ENCODE assay signal across 11 cellular contexts in genomic region chr3:10419637-10420232, GRCh38.
A peak's percentile ranks its signal among the peaks of the same experiment; 100 is the strongest.
DNase-seq lines count a peak whose midpoint lies in the region; ATAC-seq and TF ChIP-seq lines count a peak whose summit lies in the region.
"Had no signal": no experiment of that assay in that cellular context is flagged by ENCODE, and none has a peak within 500 bp of the region (broad histone marks: within the 10 kb centered on the region; RNA-seq: fewer than 3 reads in every experiment).

No MANE protein-coding gene starts in this region.

- CTCF ChIA-PET in RWPE1 (lab: Yijun Ruan, JAX) (no interaction called here), GM10248 (lab: Yijun Ruan, JAX) (interaction anchor here (0.9 to 1.2 kb wide), 3 partner anchors 11 to 324 kb away, joined by 3 read pairs; no protein-coding TSS in a partner anchor)
- CTCF ChIA-PET in naive thymus-derived CD4-positive, alpha-beta T cell (lab: Charles Lee) = interaction anchor here (4.9 kb wide), 1 partner anchor 319 kb away, joined by 18 read pairs; no protein-coding TSS in a partner anchor

- H3K4me1 ChIP-seq in naive thymus-derived CD4-positive, alpha-beta T cell (ENCODE audit: control insufficient read depth in 2 of 2, insufficient read depth in 2 of 2, low read length in 2 of 2) = peaks cover 0 to 7% of the 10 kb centered on the region in 2 donors
- H3K4me1 ChIP-seq in SJCRH30 = no peaks in the 10 kb centered on the region
- H3K4me1 ChIP-seq: uterus had no signal

- in situ Hi-C loops in ACHN (cut with HindIII; ENCODE audit: low pct_ligation_motif_present, low pct_unique_long_range_greater_than_20kb, low sequenced_read_pairs) = no loop called here

- TF ChIP-seq CTCF in RWPE1 (conservative IDR thresholded peaks at IDR 0.05; ENCODE audit: low read depth) (no peak), chondrocyte (IDR thresholded peaks at IDR 0.05) (no peak), GM10248 (IDR thresholded peaks at IDR 0.05; ENCODE audit: control extremely low read depth, extremely low read depth, low read depth, missing control alignments) (no peak)

- no peaks in the 10 kb centered on the region for H3K9me3 Mint-ChIP-seq in activated T-cell treated with anti-CD3 and anti-CD28 coated beads, Interleukin-2, amount 50 U/mL, for 72 hours
- H3K9me3 Mint-ChIP-seq in naive thymus-derived CD4-positive, alpha-beta T cell = no peaks in the 10 kb centered on the region
- H3K9me3 Mint-ChIP-seq in chondrocyte (ENCODE audit: low read depth) = no peaks in the 10 kb centered on the region
- H3K9me3 Mint-ChIP-seq: dendritic cell treated with granulocyte-macrophage colony-stimulating factor and Interleukin-4, amounts not matched to agents 40 ng/mL and 50 ng/mL, for 4 days had no signal

- H3K27ac ChIP-seq in RWPE1 (no peak overlapping the region), SJCRH30 (no peak overlapping the region)
- H3K27ac ChIP-seq in naive thymus-derived CD4-positive, alpha-beta T cell (ENCODE audit: low read depth, low read length) = no peak overlapping the region
- H3K27ac ChIP-seq: uterus had no signal

- H3K27me3 Mint-ChIP-seq in activated T-cell treated with anti-CD3 and anti-CD28 coated beads, Interleukin-2, amount 50 U/mL, for 72 hours (ENCODE audit: low read depth) = no peaks in the 10 kb centered on the region
- H3K27me3 Mint-ChIP-seq in naive thymus-derived CD4-positive, alpha-beta T cell = peaks cover 0 to 14% (median 5%) of the 10 kb centered on the region in 5 donors
- H3K27me3 Mint-ChIP-seq in chondrocyte (ENCODE audit: low read depth) = peaks cover 33% of the 10 kb centered on the region

- no peak overlapping the region for H3K27ac Mint-ChIP-seq in activated T-cell treated with anti-CD3 and anti-CD28 coated beads, Interleukin-2, amount 50 U/mL, for 72 hours
- H3K27ac Mint-ChIP-seq in naive thymus-derived CD4-positive, alpha-beta T cell = peak overlapping the region in 2 of 9 donors; percentile 5 to 76
- H3K27ac Mint-ChIP-seq in chondrocyte (ENCODE audit: unreplicated experiment) = no peak overlapping the region
- H3K27ac Mint-ChIP-seq: dendritic cell treated with granulocyte-macrophage colony-stimulating factor and Interleukin-4, amounts not matched to agents 40 ng/mL and 50 ng/mL, for 4 days had no signal

- peaks cover 11% of the 10 kb centered on the region for H3K4me1 Mint-ChIP-seq in activated T-cell treated with anti-CD3 and anti-CD28 coated beads, Interleukin-2, amount 50 U/mL, for 72 hours (ENCODE audit: low read depth)
- H3K4me1 Mint-ChIP-seq in naive thymus-derived CD4-positive, alpha-beta T cell = peaks cover 0 to 11% (median 4%) of the 10 kb centered on the region in 7 donors
- no peaks in the 10 kb centered on the region for H3K4me1 Mint-ChIP-seq in chondrocyte (ENCODE audit: low read depth)

- ATAC-seq in activated T-cell treated with anti-CD3 and anti-CD28 coated beads, Interleukin-2, amount 50 U/mL, for 72 hours (replicated peaks in 1 of 2) = peak; percentile 90 to 94
- ATAC-seq in naive thymus-derived CD4-positive, alpha-beta T cell = peak; percentile 51

- peak; percentile 74 for DNase-seq in ACHN
- DNase-seq in RWPE1 (ENCODE audit: low spot score) = peak; percentile 8
- DNase-seq in activated T-cell treated with anti-CD3 and anti-CD28 coated beads, Interleukin-2, amount 50 U/mL, for 72 hours = peak; percentile 41 to 56
- DNase-seq in naive thymus-derived CD4-positive, alpha-beta T cell = peak in 6 of 9 donors; percentile 14 to 27 (median 19)
- no peak for DNase-seq in chondrocyte (ENCODE audit: low spot score)
- DNase-seq in GM10248 (ENCODE audit: extremely low spot score) = no peak
- no peak for DNase-seq in SJCRH30
- DNase-seq in NCI-H2171 (lab: John Stamatoyannopoulos, UW) = no peak
- DNase-seq: hippocampal formation, uterus had no signal

- intact Hi-C loops in naive thymus-derived CD4-positive, alpha-beta T cell (cut with micrococcal nuclease) = loop anchor here in 1 of 2 donors (2.0 kb wide), 1 partner anchor 25 kb away; no protein-coding TSS in a partner anchor

- H3K4me3 Mint-ChIP-seq in activated T-cell treated with anti-CD3 and anti-CD28 coated beads, Interleukin-2, amount 50 U/mL, for 72 hours = no peak overlapping the region
- H3K4me3 Mint-ChIP-seq in naive thymus-derived CD4-positive, alpha-beta T cell = peak overlapping the region in 1 of 10 donors; percentile 21
- H3K4me3 Mint-ChIP-seq in chondrocyte (ENCODE audit: unreplicated experiment) = no peak overlapping the region
- H3K4me3 Mint-ChIP-seq: dendritic cell treated with granulocyte-macrophage colony-stimulating factor and Interleukin-4, amounts not matched to agents 40 ng/mL and 50 ng/mL, for 4 days had no signal

- no peak overlapping the region for H3K4me3 ChIP-seq in naive thymus-derived CD4-positive, alpha-beta T cell (ENCODE audit: low read length)
- no peak overlapping the region for H3K4me3 ChIP-seq in SJCRH30
- H3K4me3 ChIP-seq: uterus had no signal

- no peaks in the 10 kb centered on the region for H3K36me3 ChIP-seq in naive thymus-derived CD4-positive, alpha-beta T cell (ENCODE audit: control insufficient read depth in 2 of 3, insufficient read depth in 3 of 3, low read length in 3 of 3)
- no peaks in the 10 kb centered on the region for H3K36me3 ChIP-seq in SJCRH30
- H3K36me3 ChIP-seq: uterus had no signal

- POLR2A ChIA-PET in RWPE1 (lab: Yijun Ruan, JAX; ENCODE audit: low non-redundant PET) (no interaction called here), GM10248 (lab: Yijun Ruan, JAX) (no interaction called here)
- POLR2A ChIA-PET in naive thymus-derived CD4-positive, alpha-beta T cell (lab: Charles Lee) = interaction anchor here (0.7 kb wide), 1 partner anchor 26 kb away, joined by 3 read pairs; no protein-coding TSS in a partner anchor

- H3K27me3 ChIP-seq in naive thymus-derived CD4-positive, alpha-beta T cell (ENCODE audit: control insufficient read depth in 2 of 2, insufficient read depth in 2 of 2, low read length in 2 of 2) = no peaks in the 10 kb centered on the region
- peaks cover 20% of the 10 kb centered on the region; the same call in 1 of the 2 replicates for H3K27me3 ChIP-seq in SJCRH30
- H3K27me3 ChIP-seq: uterus had no signal

- no peaks in the 10 kb centered on the region for H3K9me3 ChIP-seq in naive thymus-derived CD4-positive, alpha-beta T cell (ENCODE audit: control insufficient read depth in 2 of 3, low read length in 3 of 3)
- H3K9me3 ChIP-seq in SJCRH30 (replicated peaks) = no peaks in the 10 kb centered on the region
- H3K9me3 ChIP-seq: uterus had no signal

- no peaks in the 10 kb centered on the region for H3K36me3 Mint-ChIP-seq in activated T-cell treated with anti-CD3 and anti-CD28 coated beads, Interleukin-2, amount 50 U/mL, for 72 hours (ENCODE audit: insufficient read depth in 2 of 2)
- no peaks in the 10 kb centered on the region for H3K36me3 Mint-ChIP-seq in naive thymus-derived CD4-positive, alpha-beta T cell
- H3K36me3 Mint-ChIP-seq in chondrocyte (ENCODE audit: low read depth) = no peaks in the 10 kb centered on the region

Comparison
In these comparisons a context has a peak if more than half of its experiments do, and no peak if none do; other contexts are left out.
1. DNase-seq: peak in ACHN (single experiment), RWPE1 (single experiment), activated T-cell treated with anti-CD3 and anti-CD28 coated beads, Interleukin-2, amount 50 U/mL, for 72 hours (2 of 2) and naive thymus-derived CD4-positive, alpha-beta T cell (6 of 9); none in chondrocyte (single experiment), GM10248 (single experiment), SJCRH30 (0 of 2) and NCI-H2171 (single experiment).